In genomic region chr6:25366785-25367657, GRCh38 we compare ENCODE assay signal across 8 cellular contexts.
A peak's percentile ranks its signal among the peaks of the same experiment; 100 is the strongest.
DNase-seq lines count a peak whose midpoint lies in the region; ATAC-seq and TF ChIP-seq lines count a peak whose summit lies in the region.

No MANE protein-coding gene starts in this region.

- peaks cover 5% of the 10 kb centered on the region for H3K36me3 Mint-ChIP-seq in activated naive CD4-positive, alpha-beta T cell treated with anti-CD3 and anti-CD28 coated beads, Interleukin-2, amount 10 ng/mL, durations not matched to agents 7 days and 5 days

- H3K4me1 ChIP-seq in rectal smooth muscle tissue (ENCODE audit: control insufficient read depth, insufficient read depth, low read length) (no peaks in the 10 kb centered on the region), thyroid gland (peaks cover 39 to 62% of the 10 kb centered on the region in 2 donors)

- H3K4me3 ChIP-seq in rectal smooth muscle tissue (ENCODE audit: low read length), result peak overlapping the region; percentile 30
- no peak overlapping the region for H3K4me3 ChIP-seq in thyroid gland (replicated peaks in 1 of 3)

- H3K27me3 ChIP-seq in rectal smooth muscle tissue (ENCODE audit: control insufficient read depth, insufficient read depth, low read length) (no peaks in the 10 kb centered on the region), thyroid gland (no peaks in the 10 kb centered on the region)

- intact Hi-C loops in thyroid gland (cut with DNase I), result loop anchor here (10.0 kb wide), 1 partner anchor 72 kb away; no protein-coding TSS in a partner anchor
- intact Hi-C loops in head of caudate nucleus (cut with DNase I), result no loop called here

- H3K27me3 Mint-ChIP-seq in activated naive CD4-positive, alpha-beta T cell treated with anti-CD3 and anti-CD28 coated beads, Interleukin-2, amount 10 ng/mL, durations not matched to agents 7 days and 5 days, result no peaks in the 10 kb centered on the region

- 80 to 86% methylated on average over 1 of the region's 1 CpG for WGBS in thyroid gland, 2 donors

- peak overlapping the region; percentile 73 for H3K4me3 Mint-ChIP-seq in activated naive CD4-positive, alpha-beta T cell treated with anti-CD3 and anti-CD28 coated beads, Interleukin-2, amount 10 ng/mL, durations not matched to agents 7 days and 5 days

- DNase-seq in activated naive CD4-positive, alpha-beta T cell treated with anti-CD3 and anti-CD28 coated beads, Interleukin-2, amount 10 ng/mL, durations not matched to agents 7 days and 5 days, result peak; percentile 74
- DNase-seq in thyroid gland, result no peak
- DNase-seq in EL, result no peak
- DNase-seq in head of caudate nucleus, result no peak

- peak overlapping the region; percentile 95 for H3K27ac Mint-ChIP-seq in activated naive CD4-positive, alpha-beta T cell treated with anti-CD3 and anti-CD28 coated beads, Interleukin-2, amount 10 ng/mL, durations not matched to agents 7 days and 5 days

- CTCF ChIA-PET in activated naive CD4-positive, alpha-beta T cell treated with anti-CD3 and anti-CD28 coated beads, Interleukin-2, amount 10 ng/mL, durations not matched to agents 7 days and 5 days (lab: Charles Lee), result interaction anchor here (0.9 to 1.7 kb wide), 6 partner anchors 11 to 124 kb away, joined by 3 to 10 read pairs (median 4); partner anchors contain the start of gene CARMIL1

- H3K9ac ChIP-seq in rectal smooth muscle tissue (ENCODE audit: low read length), result no peak overlapping the region

- no peak for TF ChIP-seq CTCF in thyroid gland (IDR thresholded peaks at IDR 0.05)

- H3K9me3 ChIP-seq in thyroid gland, result no peaks in the 10 kb centered on the region

- no peaks in the 10 kb centered on the region for H3K9me3 Mint-ChIP-seq in activated naive CD4-positive, alpha-beta T cell treated with anti-CD3 and anti-CD28 coated beads, Interleukin-2, amount 10 ng/mL, durations not matched to agents 7 days and 5 days

- H3K27ac ChIP-seq in rectal smooth muscle tissue (ENCODE audit: low read depth, low read length) (no peak overlapping the region), thyroid gland (peak overlapping the region in 1 of 3 donors; percentile 85)

- TF ChIP-seq POLR2A in thyroid gland (IDR thresholded peaks at IDR 0.05), result no peak

- peaks cover 63% of the 10 kb centered on the region for H3K4me1 Mint-ChIP-seq in activated naive CD4-positive, alpha-beta T cell treated with anti-CD3 and anti-CD28 coated beads, Interleukin-2, amount 10 ng/mL, durations not matched to agents 7 days and 5 days

- no peaks in the 10 kb centered on the region for H3K36me3 ChIP-seq in rectal smooth muscle tissue (ENCODE audit: control insufficient read depth, insufficient read depth, low read length)
- H3K36me3 ChIP-seq in thyroid gland, result no peaks in the 10 kb centered on the region

- peak; percentile 54 for ATAC-seq in GM18909 (IDR thresholded peaks at IDR 0.05; ENCODE audit: poor library complexity, unreplicated experiment)
- peak; percentile 51 for ATAC-seq in HG03342 (IDR thresholded peaks at IDR 0.05; ENCODE audit: unreplicated experiment)
- ATAC-seq in SK-N-SH treated with all-trans-retinoic acid at 6 μM for 48 hours, result no peak

TF ChIP-seq in SK-N-SH treated with all-trans-retinoic acid at 6 μM for 48 hours, 23 proteins besides CTCF, POLR2A, EP300 and RAD21:
- TF ChIP-seq ISL1 (CRISPR knock-in tag; IDR thresholded peaks at IDR 0.05) (no peak), OSR1 (CRISPR knock-in tag; IDR thresholded peaks at IDR 0.05) (no peak), ZNF8 (CRISPR knock-in tag; IDR thresholded peaks at IDR 0.05) (no peak), CSDC2 (CRISPR knock-in tag; IDR thresholded peaks at IDR 0.05) (no peak), PATZ1 (CRISPR knock-in tag; IDR thresholded peaks at IDR 0.05; ENCODE audit: borderline replicate concordance) (no peak), ZFP30 (CRISPR knock-in tag; IDR thresholded peaks at IDR 0.05) (no peak), RARB (CRISPR knock-in tag; IDR thresholded peaks at IDR 0.05) (no peak), CSRNP3 (CRISPR knock-in tag; IDR thresholded peaks at IDR 0.05) (no peak), TCF4 (CRISPR knock-in tag; IDR thresholded peaks at IDR 0.05; ENCODE audit: borderline replicate concordance) (no peak), POU6F1 (CRISPR knock-in tag; IDR thresholded peaks at IDR 0.05; ENCODE audit: borderline replicate concordance, low read depth) (no peak), BACH2 (CRISPR knock-in tag; IDR thresholded peaks at IDR 0.05; ENCODE audit: borderline replicate concordance) (no peak)
- TF ChIP-seq, protein P1, sequence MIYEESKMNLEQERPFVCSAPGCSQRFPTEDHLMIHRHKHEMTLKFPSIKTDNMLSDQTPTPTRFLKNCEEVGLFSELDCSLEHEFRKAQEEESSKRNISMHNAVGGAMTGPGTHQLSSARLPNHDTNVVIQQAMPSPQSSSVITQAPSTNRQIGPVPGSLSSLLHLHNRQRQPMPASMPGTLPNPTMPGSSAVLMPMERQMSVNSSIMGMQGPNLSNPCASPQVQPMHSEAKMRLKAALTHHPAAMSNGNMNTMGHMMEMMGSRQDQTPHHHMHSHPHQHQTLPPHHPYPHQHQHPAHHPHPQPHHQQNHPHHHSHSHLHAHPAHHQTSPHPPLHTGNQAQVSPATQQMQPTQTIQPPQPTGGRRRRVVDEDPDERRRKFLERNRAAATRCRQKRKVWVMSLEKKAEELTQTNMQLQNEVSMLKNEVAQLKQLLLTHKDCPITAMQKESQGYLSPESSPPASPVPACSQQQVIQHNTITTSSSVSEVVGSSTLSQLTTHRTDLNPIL (CRISPR knock-in tag; IDR thresholded peaks at IDR 0.05; ENCODE audit: low read depth), result no peak
